In the genomic region with DNA sequence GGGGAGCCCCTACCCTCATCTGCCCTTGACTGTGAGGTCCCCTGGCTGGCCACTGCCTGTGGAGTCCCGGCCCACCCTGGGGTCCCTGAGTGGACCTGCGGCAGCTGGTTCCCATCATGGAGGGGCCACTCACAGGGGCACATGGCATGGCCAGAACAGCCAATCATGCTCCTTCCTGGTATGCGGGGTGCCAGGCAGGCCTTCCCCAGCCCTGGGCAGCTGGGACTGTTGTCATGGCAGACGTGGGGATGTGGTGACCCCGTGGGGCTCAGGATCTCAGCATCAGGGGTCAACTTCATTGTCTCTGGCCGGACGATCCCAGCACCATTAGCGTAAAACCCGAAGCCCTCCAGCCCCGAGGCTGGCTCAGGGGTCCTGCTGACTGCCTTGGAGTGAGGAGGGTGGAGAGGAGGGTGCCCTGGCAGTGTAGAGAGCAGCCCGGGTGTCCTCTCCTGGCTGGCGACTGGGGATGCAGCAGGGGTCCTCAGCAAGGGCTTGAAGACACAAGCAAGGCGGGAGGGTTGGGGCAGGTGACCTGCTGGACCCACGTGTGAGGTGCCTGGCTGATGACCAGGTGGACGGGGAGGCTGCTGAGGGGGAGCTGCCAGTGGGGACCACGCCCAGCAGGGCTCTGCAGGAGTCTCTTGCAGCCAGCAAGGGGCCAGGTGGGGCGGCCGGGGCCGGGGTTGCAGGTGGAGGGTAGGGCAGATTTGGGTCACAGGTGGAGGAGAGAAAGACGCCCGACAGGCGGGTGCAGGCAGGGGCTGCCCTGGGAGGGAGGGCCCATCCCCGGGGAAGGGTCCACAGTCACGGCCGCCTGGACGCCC, we compare ENCODE assay signal across 30 cellular contexts. TPM values are rescaled to one million over a fixed set of nuclear protein-coding genes. Genes with fewer than 3 reads are reported as not detected.
DNase-seq lines count a peak whose midpoint lies in the region; ATAC-seq and TF ChIP-seq lines count a peak whose summit lies in the region.
"Had no signal": no experiment of that assay in that cellular context is flagged by ENCODE, and none has a peak within 500 bp of the region (broad histone marks: within the 10 kb centered on the region; RNA-seq: fewer than 3 reads in every experiment).

No MANE protein-coding gene starts in this region.

- H3K4me3 Mint-ChIP-seq in chondrocyte (ENCODE audit: unreplicated experiment), result no peak overlapping the region
- H3K4me3 Mint-ChIP-seq: activated CD4-positive, alpha-beta T cell treated with anti-CD3 and anti-CD28 coated beads, Interleukin-2, amount 10 ng/mL, durations not matched to agents 7 days and 5 days; activated T-cell treated with anti-CD3 and anti-CD28 coated beads, Interleukin-2, amount 50 U/mL, for 4 hours; brain; nephron had no signal

- dilution Hi-C loops in IMR-90 (cut with HindIII; ENCODE audit: low sequenced_read_pairs, unreplicated experiment), result no loop called here

- H3K36me3 ChIP-seq in IMR-90 (ENCODE audit: control insufficient read depth, insufficient read depth, low read length) (no peaks in the 10 kb centered on the region), right atrium auricular region (peaks cover 7% of the 10 kb centered on the region), sigmoid colon (no peaks in the 10 kb centered on the region)
- H3K36me3 ChIP-seq: BLaER1, upper lobe of left lung had no signal

- no peak overlapping the region for H2AK5ac ChIP-seq in IMR-90 (ENCODE audit: low read depth, low read length)

- H3K27ac Mint-ChIP-seq in chondrocyte (ENCODE audit: unreplicated experiment), result no peak overlapping the region
- H3K27ac Mint-ChIP-seq: activated CD4-positive, alpha-beta T cell treated with anti-CD3 and anti-CD28 coated beads, Interleukin-2, amount 10 ng/mL, durations not matched to agents 7 days and 5 days; brain; nephron had no signal

- H3K4me1 Mint-ChIP-seq in chondrocyte (ENCODE audit: low read depth), result no peaks in the 10 kb centered on the region
- H3K4me1 Mint-ChIP-seq: activated CD4-positive, alpha-beta T cell treated with anti-CD3 and anti-CD28 coated beads, Interleukin-2, amount 10 ng/mL, durations not matched to agents 7 days and 5 days; brain; nephron had no signal

- H3K56ac ChIP-seq in IMR-90 (ENCODE audit: extremely low read depth, insufficient read depth, low read length), result no peak overlapping the region

- no peak overlapping the region for H3K23ac ChIP-seq in IMR-90 (ENCODE audit: low read depth, low read length)

- no peak overlapping the region for H4K91ac ChIP-seq in IMR-90 (ENCODE audit: insufficient read depth, low read depth, low read length)

- H3K79me1 ChIP-seq in IMR-90 (ENCODE audit: low read depth in 1 of 2, low read length in 2 of 2), result no peaks in the 10 kb centered on the region

- POLR2A ChIA-PET in IMR-90 (lab: Charles Lee; ENCODE audit: unreplicated experiment), result no interaction called here

- H2BK5ac ChIP-seq in IMR-90 (ENCODE audit: low read depth, low read length, poor library complexity, severe bottlenecking), result no peak overlapping the region

- H2AK9ac ChIP-seq in IMR-90 (replicated peaks; ENCODE audit: low read depth, low read length, poor library complexity), result peak overlapping the region; percentile 37

- no peaks in the 10 kb centered on the region for H4K20me1 ChIP-seq in IMR-90 (ENCODE audit: insufficient read depth, low read length)

- H3K36me3 Mint-ChIP-seq in chondrocyte (ENCODE audit: low read depth), result no peaks in the 10 kb centered on the region
- H3K36me3 Mint-ChIP-seq: brain had no signal

- ATAC-seq in IMR-90 (ENCODE audit: low read depth) (no peak), HG02759 (IDR thresholded peaks at IDR 0.05; ENCODE audit: unreplicated experiment) (no peak)
- ATAC-seq: activated T-cell treated with anti-CD3 and anti-CD28 coated beads, Interleukin-2, amount 50 U/mL, for 4 hours; HCT116 had no signal

- H3K4ac ChIP-seq in IMR-90 (ENCODE audit: low read depth, low read length), result no peak overlapping the region

- no peak overlapping the region for H2BK15ac ChIP-seq in IMR-90 (ENCODE audit: low read depth, low read length)

- H3K9me3 Mint-ChIP-seq in chondrocyte (ENCODE audit: low read depth), result no peaks in the 10 kb centered on the region
- H3K9me3 Mint-ChIP-seq: activated CD4-positive, alpha-beta T cell treated with anti-CD3 and anti-CD28 coated beads, Interleukin-2, amount 10 ng/mL, durations not matched to agents 7 days and 5 days; activated T-cell treated with anti-CD3 and anti-CD28 coated beads, Interleukin-2, amount 50 U/mL, for 4 hours; brain; nephron had no signal

- no peak for TF ChIP-seq EP300 in sigmoid colon (IDR thresholded peaks at IDR 0.05)

- H3K9ac ChIP-seq in IMR-90 (ENCODE audit: low read depth, low read length), result no peak overlapping the region
- H3K9ac ChIP-seq: BLaER1, parathyroid adenoma had no signal

- no peaks in the 10 kb centered on the region for H3K9me1 ChIP-seq in IMR-90 (ENCODE audit: insufficient read depth, low read length)

- no peak overlapping the region for H2BK20ac ChIP-seq in IMR-90 (ENCODE audit: low read depth, low read length)

- H3K4me2 ChIP-seq in IMR-90 (ENCODE audit: low read depth, low read length), result no peak overlapping the region
- H3K4me2 ChIP-seq: PC-9 had no signal

- BruUV-seq in IMR-90 (replicated peaks; lab: Mats Ljungman, UMichigan), result no TSS peak

- H3K4me1 ChIP-seq in IMR-90 (ENCODE audit: control insufficient read depth, insufficient read depth, low read length), result no peaks in the 10 kb centered on the region
- H3K4me1 ChIP-seq in right atrium auricular region, result peaks cover 0 to 9% of the 10 kb centered on the region in 2 donors
- no peaks in the 10 kb centered on the region for H3K4me1 ChIP-seq in sigmoid colon
- H3K4me1 ChIP-seq: parathyroid adenoma, upper lobe of left lung had no signal

- no peak overlapping the region for H4K5ac ChIP-seq in IMR-90 (ENCODE audit: low read depth, low read length)

- no peaks in the 10 kb centered on the region for H3K27me3 Mint-ChIP-seq in chondrocyte (ENCODE audit: low read depth)
- H3K27me3 Mint-ChIP-seq: activated CD4-positive, alpha-beta T cell treated with anti-CD3 and anti-CD28 coated beads, Interleukin-2, amount 10 ng/mL, durations not matched to agents 7 days and 5 days; brain had no signal

- H2AFZ ChIP-seq in IMR-90 (replicated peaks; ENCODE audit: low read length, poor library complexity), result no peak overlapping the region
- H2AFZ ChIP-seq: parathyroid adenoma, PC-9 had no signal

- TF ChIP-seq POLR2A in IMR-90 (IDR thresholded peaks at IDR 0.05; ENCODE audit: low read depth, low read length) (no peak), sigmoid colon (IDR thresholded peaks at IDR 0.05) (no peak)

- CTCF ChIA-PET in IMR-90 (lab: Yijun Ruan, JAX), result no interaction called here

- H3K27ac ChIP-seq in IMR-90 (ENCODE audit: insufficient read depth, low read length), result no peak overlapping the region
- peak overlapping the region; percentile 79 to 93 for H3K27ac ChIP-seq in right atrium auricular region
- H3K27ac ChIP-seq in sigmoid colon, result no peak overlapping the region
- H3K27ac ChIP-seq: BLaER1, parathyroid adenoma, PC-9, upper lobe of left lung had no signal

- intact Hi-C loops in IMR-90 (cut with micrococcal nuclease) (no loop called here), sigmoid colon (cut with DNase I) (no loop called here)

- no peaks in the 10 kb centered on the region for H3K9me3 ChIP-seq in IMR-90 (ENCODE audit: control insufficient read depth, insufficient read depth, low read length)
- no peaks in the 10 kb centered on the region for H3K9me3 ChIP-seq in right atrium auricular region
- no peaks in the 10 kb centered on the region for H3K9me3 ChIP-seq in sigmoid colon
- H3K9me3 ChIP-seq: BLaER1, upper lobe of left lung had no signal

- no peak overlapping the region for H4K8ac ChIP-seq in IMR-90 (ENCODE audit: low read depth in 2 of 2, low read length in 2 of 2)

- DNase-seq in IMR-90 (no peak), chondrocyte (ENCODE audit: low spot score) (peak; percentile 87), right atrium auricular region (ENCODE audit: low spot score) (no peak), sigmoid colon (peak; percentile 62), HCEC 1CT (no peak), NCI-H2171 treated with DMSO at 0.1 percent for 48 hours (lab: John Stamatoyannopoulos, UW) (no peak), NCI-H2081 treated with DMSO at 0.1 percent for 48 hours (lab: John Stamatoyannopoulos, UW) (no peak)
- DNase-seq: activated CD4-positive, alpha-beta T cell treated with anti-CD3 and anti-CD28 coated beads, Interleukin-2, amount 10 ng/mL, durations not matched to agents 7 days and 5 days; activated gamma-delta T cell treated with Interleukin-2 at 50 U/mL for 16 hours; activated T-cell treated with anti-CD3 and anti-CD28 coated beads, Interleukin-2, amount 50 U/mL, for 4 hours; DMS79; GDM1; islet precursor cell; MV-4-11; NCI-H1436 treated with DMSO at 0.1 percent for 48 hours; NCI-H2171; NCI-H510A treated with DMSO at 0.1 percent for 48 hours; PC-9; SIG-M5; SW 1271; T1000 had no signal

- WGBS in IMR-90 (ENCODE audit: extremely low coverage in 2 of 2, insufficient read length in 1 of 2), 2 experiments, result 81% methylated on average over 15 of the region's 26 CpGs; no CpG with 5 or more reads in 1 of the 2 experiments
- 74 to 82% methylated on average over 26 of the region's 26 CpGs for WGBS in sigmoid colon, 2 donors

- no peak overlapping the region for H3K14ac ChIP-seq in IMR-90 (replicated peaks; ENCODE audit: low read depth, low read length)

- TF ChIP-seq CTCF in IMR-90 (conservative IDR thresholded peaks at IDR 0.05; ENCODE audit: low read depth, low read length) (no peak), chondrocyte (IDR thresholded peaks at IDR 0.05) (no peak), right atrium auricular region (IDR thresholded peaks at IDR 0.05) (no peak), sigmoid colon (IDR thresholded peaks at IDR 0.05) (no peak)

- in situ Hi-C loops in IMR-90 (cut with MboI; ENCODE audit: low sequenced_read_pairs), result no loop called here

- H3K4me3 ChIP-seq in IMR-90 (ENCODE audit: insufficient read depth, low read depth, low read length) (no peak overlapping the region), right atrium auricular region (no peak overlapping the region), sigmoid colon (no peak overlapping the region)
- H3K4me3 ChIP-seq: BLaER1, lung, PC-9, upper lobe of left lung had no signal

- H3K18ac ChIP-seq in IMR-90 (ENCODE audit: low read depth, low read length), result no peak overlapping the region

- no peak for TF ChIP-seq RAD21 in IMR-90 (IDR thresholded peaks at IDR 0.05; ENCODE audit: low read length)

- H2BK120ac ChIP-seq in IMR-90 (ENCODE audit: low read depth, low read length), result no peak overlapping the region

- H3K27me3 ChIP-seq in IMR-90 (ENCODE audit: control insufficient read depth, insufficient read depth, low read length) (no peaks in the 10 kb centered on the region), right atrium auricular region (no peaks in the 10 kb centered on the region), sigmoid colon (peaks cover 0 to 5% (median 0%) of the 10 kb centered on the region in 3 donors)
- H3K27me3 ChIP-seq: BLaER1, upper lobe of left lung had no signal

RNA-seq across cellular contexts. Expression of a gene that starts 45.1 kb away (rescaled TPM):
- total RNA-seq in IMR-90 (2012; rRNA removed) (6.8 and 7.2 TPM in 2 replicates), chondrocyte (16.0 to 22.4 TPM (median 20.0 TPM) in 3 replicates), right atrium auricular region (1 to 10 TPM; 5.5 to 9.8 TPM), sigmoid colon (10 to 100 TPM; 11.8 to 19.6 (median 16.0) TPM)
- polyA plus RNA-seq in IMR-90 (2012; rRNA removed) (15.1 and 16.2 TPM in 2 replicates), sigmoid colon (10 to 100 TPM; 12.0 to 32.9 (median 14.3) TPM)
- 14.7 and 18.5 TPM in 2 replicates for polyA plus RNA-seq in IMR-90 (2012; cell fraction: cytosol; rRNA removed)
- polyA plus RNA-seq in IMR-90 (2012; cell fraction: nucleus; rRNA removed; ENCODE audit: low replicate concordance), result 28.2 and 54.2 TPM in 2 replicates

RNA-seq across cellular contexts. Expression of a gene that starts 55.1 kb away (rescaled TPM):
- total RNA-seq in IMR-90 (2012; rRNA removed) (not detected in 2 replicates), chondrocyte (0.28 to 0.35 TPM in 2 of 3 replicates, not detected in the other), right atrium auricular region (not detected), sigmoid colon (under 1 TPM in 1 of 4 donors, not detected in 3; 0.95 TPM)
- polyA plus RNA-seq in IMR-90 (2012; rRNA removed) (0.26 and 0.39 TPM in 2 replicates), sigmoid colon (under 1 TPM in 1 of 3 donors, not detected in 2; 0.44 TPM)
- 0.06 and 0.11 TPM in 2 replicates for polyA plus RNA-seq in IMR-90 (2012; cell fraction: cytosol; rRNA removed)
- polyA plus RNA-seq in IMR-90 (2012; cell fraction: nucleus; rRNA removed; ENCODE audit: low replicate concordance), result 2.9 and 3.3 TPM in 2 replicates
- total RNA-seq: LHCN-M2 had no signal

Comparison
In these comparisons a context has a peak if more than half of its experiments do, and no peak if none do; other contexts are left out.
1. DNase-seq: peak in chondrocyte (single experiment) and sigmoid colon (single experiment); none in IMR-90 (single experiment), right atrium auricular region (single experiment), HCEC 1CT (single experiment), NCI-H2171 treated with DMSO at 0.1 percent for 48 hours (single experiment) and NCI-H2081 treated with DMSO at 0.1 percent for 48 hours (single experiment).
2. H3K27ac ChIP-seq: peak in right atrium auricular region (2 of 2); none in IMR-90 (single experiment) and sigmoid colon (0 of 4).